In the genomic region with DNA sequence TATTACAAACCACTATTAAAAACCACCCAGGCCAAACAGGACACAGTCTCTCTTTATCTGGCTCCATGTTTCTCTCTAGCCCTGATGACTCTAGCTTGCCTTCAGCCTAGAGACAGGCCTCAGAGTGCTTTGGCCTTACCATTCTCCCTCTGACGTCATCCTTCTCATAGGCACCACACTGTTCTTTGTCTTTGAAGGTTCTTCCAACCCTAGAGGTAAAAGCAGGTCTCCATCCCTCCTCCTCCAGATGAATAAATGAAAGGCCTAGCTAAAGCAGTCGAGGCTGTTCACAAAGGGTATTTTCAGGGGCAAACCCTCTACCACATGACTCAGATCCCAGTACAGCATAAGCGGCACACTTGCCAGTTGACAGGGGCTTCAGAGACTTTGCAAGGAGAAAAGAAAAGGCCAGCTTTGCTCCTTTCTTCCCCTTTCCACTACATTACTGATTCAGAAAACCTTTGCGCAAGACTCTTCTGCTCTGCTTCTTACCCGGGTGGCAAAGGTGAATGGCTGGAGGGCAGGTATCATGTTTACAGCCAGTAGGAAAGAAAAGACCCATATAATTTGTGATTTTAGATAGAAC, we compare ENCODE assay signal across 11 cellular contexts. TPM values are rescaled to one million over a fixed set of nuclear protein-coding genes. Genes with fewer than 3 reads are reported as not detected.
DNase-seq lines count a peak whose midpoint lies in the region; ATAC-seq and TF ChIP-seq lines count a peak whose summit lies in the region.
"Had no signal": no experiment of that assay in that cellular context is flagged by ENCODE, and none has a peak within 500 bp of the region (broad histone marks: within the 10 kb centered on the region; RNA-seq: fewer than 3 reads in every experiment).

No MANE protein-coding gene starts in this region.

- H3K4me1 ChIP-seq in stomach, result peaks cover 8 to 16% (median 13%) of the 10 kb centered on the region in 4 donors

- peak overlapping the region; percentile 93 for H3K27ac Mint-ChIP-seq in activated T-cell treated with anti-CD3 and anti-CD28 coated beads, Interleukin-2, amount 50 U/mL, for 24 hours
- H3K27ac Mint-ChIP-seq in activated naive CD8-positive, alpha-beta T cell, result peak overlapping the region; percentile 87

- peaks cover 51% of the 10 kb centered on the region for H3K36me3 Mint-ChIP-seq in activated T-cell treated with anti-CD3 and anti-CD28 coated beads, Interleukin-2, amount 50 U/mL, for 24 hours (ENCODE audit: low read depth)
- peaks cover 9% of the 10 kb centered on the region for H3K36me3 Mint-ChIP-seq in activated naive CD8-positive, alpha-beta T cell

- no peak for DNase-seq in activated T-cell treated with anti-CD3 and anti-CD28 coated beads, Interleukin-2, amount 50 U/mL, for 24 hours
- DNase-seq in activated T-cell treated with anti-CD3 and anti-CD28 coated beads, Interleukin-2, amount 50 U/mL, for 1 hour, result no peak
- DNase-seq in stomach (no peak), NCI-H2171 treated with DMSO at 0.1 percent for 48 hours (lab: John Stamatoyannopoulos, UW) (no peak), HUDEP-2 (lab: John Stamatoyannopoulos, UW; ENCODE audit: unreplicated experiment in 76 of 76) (no peak), NCI-H69 (lab: John Stamatoyannopoulos, UW) (no peak)
- DNase-seq: amniotic stem cell, SHP77 had no signal

- no peak overlapping the region for H3K4me3 ChIP-seq in stomach
- H3K4me3 ChIP-seq: BLaER1 treated with 17β-estradiol and CSF1 and Interleukin-3, amounts not matched to agents 10 nM and 100 nM had no signal

- H3K9me3 ChIP-seq in stomach, result no peaks in the 10 kb centered on the region

- ATAC-seq in HG03045 (IDR thresholded peaks at IDR 0.05; ENCODE audit: unreplicated experiment), result peak; percentile 40

- no peak for TF ChIP-seq EP300 in stomach (IDR thresholded peaks at IDR 0.05)

- intact Hi-C loops in stomach (cut with DNase I; ENCODE audit: low total_unique reads), result no loop called here

- H3K4me1 Mint-ChIP-seq in activated T-cell treated with anti-CD3 and anti-CD28 coated beads, Interleukin-2, amount 50 U/mL, for 24 hours (ENCODE audit: low read depth), result peaks cover 55% of the 10 kb centered on the region
- peaks cover 30% of the 10 kb centered on the region for H3K4me1 Mint-ChIP-seq in activated naive CD8-positive, alpha-beta T cell (ENCODE audit: low read depth)

- TF ChIP-seq CTCF in stomach (IDR thresholded peaks at IDR 0.05), result no peak

- H3K27me3 Mint-ChIP-seq in activated T-cell treated with anti-CD3 and anti-CD28 coated beads, Interleukin-2, amount 50 U/mL, for 24 hours, result no peaks in the 10 kb centered on the region
- no peaks in the 10 kb centered on the region for H3K27me3 Mint-ChIP-seq in activated naive CD8-positive, alpha-beta T cell

- WGBS in stomach, 5 donors, result 65 to 74% (median 70%) methylated on average over 5 of the region's 5 CpGs

- TF ChIP-seq POLR2A in stomach (IDR thresholded peaks at IDR 0.05), result no peak

- H3K27me3 ChIP-seq in stomach, result no peaks in the 10 kb centered on the region
- H3K27me3 ChIP-seq: BLaER1 treated with 17β-estradiol and CSF1 and Interleukin-3, amounts not matched to agents 10 nM and 100 nM had no signal

- H3K4me3 Mint-ChIP-seq in activated T-cell treated with anti-CD3 and anti-CD28 coated beads, Interleukin-2, amount 50 U/mL, for 24 hours, result peak overlapping the region; percentile 33
- peak overlapping the region; percentile 39 for H3K4me3 Mint-ChIP-seq in activated naive CD8-positive, alpha-beta T cell

- H3K9me3 Mint-ChIP-seq in activated T-cell treated with anti-CD3 and anti-CD28 coated beads, Interleukin-2, amount 50 U/mL, for 24 hours, result no peaks in the 10 kb centered on the region
- H3K9me3 Mint-ChIP-seq in activated naive CD8-positive, alpha-beta T cell (ENCODE audit: low read depth), result no peaks in the 10 kb centered on the region

- peak overlapping the region in 3 of 5 donors; percentile 2 to 73 (median 35) for H3K27ac ChIP-seq in stomach
- H3K27ac ChIP-seq: BLaER1 treated with 17β-estradiol and CSF1 and Interleukin-3, amounts not matched to agents 10 nM and 100 nM had no signal

- H3K36me3 ChIP-seq in stomach, result peaks cover 0 to 5% (median 0%) of the 10 kb centered on the region in 4 donors

RNA-seq across cellular contexts. Expression of a gene that starts 14.8 kb away (rescaled TPM):
- 1 to 10 TPM in 4 of 5 donors, not detected in 1; 4.9 to 7.7 (median 5.8) TPM for total RNA-seq in stomach
- 1 to 10 TPM; 1.4 to 4.4 (median 2.2) TPM for polyA plus RNA-seq in stomach

RNA-seq across cellular contexts. Expression of a gene that starts 33.8 kb away (rescaled TPM):
- 100 to 1,000 TPM; 142 to 316 (median 249) TPM for total RNA-seq in stomach
- 100 to 1,000 TPM; 391 to 464 (median 413) TPM for polyA plus RNA-seq in stomach

RNA-seq across cellular contexts. Expression of a gene that starts 34.8 kb away (rescaled TPM):
- total RNA-seq in stomach, result 100 to 1,000 TPM in 2 of 5 donors, 10 to 100 TPM in 3; 21.4 to 156 (median 58.9) TPM
- polyA plus RNA-seq in stomach, result 100 to 1,000 TPM in 1 of 3 donors, 10 to 100 TPM in 2; 73.3 to 115 (median 79.1) TPM
